26 cellular contexts compared by ENCODE assay signal in the genomic region with DNA sequence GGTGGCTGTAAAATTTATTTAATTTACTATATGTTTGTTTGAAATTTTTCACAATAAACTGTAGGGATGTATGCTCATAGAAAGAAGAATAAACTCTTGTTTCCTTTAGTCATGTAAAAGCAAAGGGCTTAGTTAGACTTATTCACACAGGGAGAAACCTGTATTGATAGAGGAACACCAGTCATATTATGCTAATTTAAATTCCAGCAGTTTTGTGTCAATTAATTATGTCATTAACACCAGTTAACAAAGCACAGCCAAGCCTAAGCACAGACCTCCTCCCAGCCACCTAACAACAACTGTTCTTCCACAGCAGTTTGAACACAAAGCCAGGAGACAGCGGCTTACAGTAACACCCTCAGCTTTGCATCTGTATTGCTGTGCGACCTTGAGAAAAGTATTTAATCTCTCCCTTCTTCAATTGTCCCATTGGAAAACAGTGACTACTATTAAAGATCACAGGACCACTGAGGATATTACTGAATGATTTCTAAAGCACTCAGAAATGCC.
A peak's percentile ranks its signal among the peaks of the same experiment; 100 is the strongest.
DNase-seq lines count a peak whose midpoint lies in the region; ATAC-seq and TF ChIP-seq lines count a peak whose summit lies in the region.
"Had no signal": no experiment of that assay in that cellular context is flagged by ENCODE, and none has a peak within 500 bp of the region (broad histone marks: within the 10 kb centered on the region; RNA-seq: fewer than 3 reads in every experiment).

No MANE protein-coding gene starts in this region.

- H3K27ac ChIP-seq in PC-3 (ENCODE audit: low read length) (no peak overlapping the region), neural progenitor cell (no peak overlapping the region), upper lobe of left lung (no peak overlapping the region)
- H3K27ac ChIP-seq: 22Rv1; A549; BLaER1 treated with 17β-estradiol and CSF1 and Interleukin-3, amounts not matched to agents 10 nM and 100 nM; C4-2B had no signal

- 0 out of 2 replicates have a peak overlapping the region, but pooled peaks have one; percentile 52 for H3K4me2 ChIP-seq in PC-3 (ENCODE audit: low read length)
- H3K4me2 ChIP-seq in neural progenitor cell = peak overlapping the region; percentile 48
- H3K4me2 ChIP-seq: A549; BLaER1 treated with 17β-estradiol and CSF1 and Interleukin-3, amounts not matched to agents 10 nM and 100 nM had no signal

- H3K4me3 Mint-ChIP-seq in neural progenitor cell = no peak overlapping the region
- H3K4me3 Mint-ChIP-seq in nephron progenitor cell = no peak overlapping the region
- H3K4me3 Mint-ChIP-seq in immature natural killer cell = no peak overlapping the region
- H3K4me3 Mint-ChIP-seq: B cell; CD4-positive, alpha-beta T cell; CD8-positive, alpha-beta T cell had no signal

- H3K9me3 ChIP-seq in HAP-1 (peaks cover 1% of the 10 kb centered on the region; the same call in 1 of the 2 replicates), PC-3 (ENCODE audit: low read length) (peaks cover 9% of the 10 kb centered on the region; the same call in 1 of the 2 replicates), neural progenitor cell (ENCODE audit: low read depth) (peaks cover 17% of the 10 kb centered on the region), upper lobe of left lung (peaks cover 0 to 7% (median 0%) of the 10 kb centered on the region in 4 donors)
- H3K9me3 ChIP-seq: A549, Caco-2 had no signal

- no peak overlapping the region for H3K9ac ChIP-seq in PC-3 (ENCODE audit: low read length)
- no peak overlapping the region for H3K9ac ChIP-seq in neural progenitor cell
- H3K9ac ChIP-seq: BLaER1 treated with 17β-estradiol and CSF1 and Interleukin-3, amounts not matched to agents 10 nM and 100 nM had no signal

- H3K36me3 ChIP-seq in HAP-1 (replicated peaks) (no peaks in the 10 kb centered on the region), PC-3 (ENCODE audit: low read depth, low read length) (no peaks in the 10 kb centered on the region), neural progenitor cell (no peaks in the 10 kb centered on the region), upper lobe of left lung (no peaks in the 10 kb centered on the region)
- H3K36me3 ChIP-seq: BLaER1 treated with 17β-estradiol and CSF1 and Interleukin-3, amounts not matched to agents 10 nM and 100 nM had no signal

- H4K20me1 ChIP-seq in PC-3 (ENCODE audit: low read length) (no peaks in the 10 kb centered on the region), neural progenitor cell (ENCODE audit: low read depth) (no peaks in the 10 kb centered on the region)
- H4K20me1 ChIP-seq: BLaER1 treated with 17β-estradiol and CSF1 and Interleukin-3, amounts not matched to agents 10 nM and 100 nM had no signal

- H3K27ac Mint-ChIP-seq in neural progenitor cell = no peak overlapping the region
- no peak overlapping the region for H3K27ac Mint-ChIP-seq in nephron progenitor cell
- no peak overlapping the region for H3K27ac Mint-ChIP-seq in immature natural killer cell
- H3K27ac Mint-ChIP-seq: B cell; CD4-positive, alpha-beta T cell; CD8-positive, alpha-beta T cell had no signal

- no peak overlapping the region for H2AFZ ChIP-seq in PC-3 (ENCODE audit: low read length)
- H2AFZ ChIP-seq in neural progenitor cell (replicated peaks) = no peak overlapping the region

- H3K36me3 Mint-ChIP-seq in neural progenitor cell (no peaks in the 10 kb centered on the region), nephron progenitor cell (ENCODE audit: low read depth) (no peaks in the 10 kb centered on the region), immature natural killer cell (no peaks in the 10 kb centered on the region)
- H3K36me3 Mint-ChIP-seq: CD8-positive, alpha-beta T cell had no signal

- H3K4me3 ChIP-seq in HAP-1 (no peak overlapping the region), PC-3 (ENCODE audit: low read length) (no peak overlapping the region), neural progenitor cell (no peak overlapping the region), upper lobe of left lung (no peak overlapping the region)
- H3K4me3 ChIP-seq: A549; BLaER1 treated with 17β-estradiol and CSF1 and Interleukin-3, amounts not matched to agents 10 nM and 100 nM; GM12878 had no signal

- peaks cover 15% of the 10 kb centered on the region for H3K4me1 ChIP-seq in HAP-1
- peaks cover 32% of the 10 kb centered on the region for H3K4me1 ChIP-seq in PC-3 (ENCODE audit: insufficient read depth, low read length)
- peaks cover 21% of the 10 kb centered on the region for H3K4me1 ChIP-seq in neural progenitor cell
- H3K4me1 ChIP-seq in upper lobe of left lung = no peaks in the 10 kb centered on the region
- H3K4me1 ChIP-seq: A549; BLaER1 treated with 17β-estradiol and CSF1 and Interleukin-3, amounts not matched to agents 10 nM and 100 nM; Caco-2 had no signal

- H3K27me3 ChIP-seq in HAP-1 (ENCODE audit: low read depth) (no peaks in the 10 kb centered on the region), PC-3 (ENCODE audit: low read length) (no peaks in the 10 kb centered on the region), neural progenitor cell (no peaks in the 10 kb centered on the region), upper lobe of left lung (no peaks in the 10 kb centered on the region)
- H3K27me3 ChIP-seq: BLaER1 treated with 17β-estradiol and CSF1 and Interleukin-3, amounts not matched to agents 10 nM and 100 nM had no signal

- ATAC-seq in PC-3 = no peak
- no peak for ATAC-seq in upper lobe of left lung (ENCODE audit: low FRiP score in 2 of 2)
- ATAC-seq: A549; CD8-positive, alpha-beta T cell; GM12878 had no signal

- no peaks in the 10 kb centered on the region for H3K9me2 ChIP-seq in PC-3 (replicated peaks; ENCODE audit: low read length)

- peak; percentile 30 for DNase-seq in NCI-H82 (lab: John Stamatoyannopoulos, UW)
- DNase-seq in NCI-H82 treated with DMSO at 0.1 percent for 48 hours (lab: John Stamatoyannopoulos, UW; ENCODE audit: unreplicated experiment) = no peak
- peak; percentile 79 to 93 for DNase-seq in HAP-1 (ENCODE audit: low spot score in 2 of 2)
- no peak for DNase-seq in PC-3
- DNase-seq in neural progenitor cell (ENCODE audit: low spot score) = peak; percentile 74
- no peak for DNase-seq in upper lobe of left lung
- DNase-seq in nephron progenitor cell = no peak
- DNase-seq in immature natural killer cell = no peak
- DNase-seq: AML-193; Caco-2; Calu3; CD4-positive, alpha-beta T cell; CD8-positive, alpha-beta T cell; DMS 273 treated with DMSO at 0.1 percent for 48 hours; DMS153; DMS53; DMS79; DND-41; EL; GDM1 had no signal

- intact Hi-C loops in PC-3 (cut with micrococcal nuclease) = loop anchor here (2.0 kb wide), 2 partner anchors 35 to 69 kb away; no protein-coding TSS in a partner anchor

- TF ChIP-seq CTCF in PC-3 (conservative IDR thresholded peaks at IDR 0.05; ENCODE audit: low read depth, low read length) (no peak), neural progenitor cell (IDR thresholded peaks at IDR 0.05) (no peak), upper lobe of left lung (IDR thresholded peaks at IDR 0.05) (no peak), nephron progenitor cell (IDR thresholded peaks at IDR 0.05) (no peak)

- H3K4me1 Mint-ChIP-seq in neural progenitor cell (no peaks in the 10 kb centered on the region), nephron progenitor cell (no peaks in the 10 kb centered on the region), immature natural killer cell (no peaks in the 10 kb centered on the region)
- H3K4me1 Mint-ChIP-seq: B cell had no signal

- H3K79me2 ChIP-seq in PC-3 (ENCODE audit: low read length) = no peaks in the 10 kb centered on the region
- H3K79me2 ChIP-seq in neural progenitor cell (ENCODE audit: low read depth) = no peaks in the 10 kb centered on the region

- H3F3A ChIP-seq in PC-3 (ENCODE audit: low read length, unreplicated experiment) (no peaks in the 10 kb centered on the region), neural progenitor cell (ENCODE audit: low read depth) (peaks cover 12% of the 10 kb centered on the region)

- 73 to 77% methylated on average over 2 of the region's 2 CpGs for whole genome bisulfite sequencing in upper lobe of left lung, 2 donors

- no peak for TF ChIP-seq POLR2A in upper lobe of left lung (IDR thresholded peaks at IDR 0.05)

- H3K9me3 Mint-ChIP-seq in neural progenitor cell = peaks cover 18% of the 10 kb centered on the region
- H3K9me3 Mint-ChIP-seq in nephron progenitor cell = peaks cover 25% of the 10 kb centered on the region
- peaks cover 21 to 44% (median 31%) of the 10 kb centered on the region in 6 donors for H3K9me3 Mint-ChIP-seq in immature natural killer cell

- CTCF ChIA-PET in PC-3 (lab: Charles Lee) = no interaction called here

- no peak for TF ChIP-seq EP300 in upper lobe of left lung (IDR thresholded peaks at IDR 0.05)

- POLR2A ChIA-PET in PC-3 (lab: Charles Lee; ENCODE audit: unreplicated experiment) = no interaction called here

- in situ Hi-C loops in HAP-1 (cut with MboI; ENCODE audit: low sequenced_read_pairs) = no loop called here

- H3K27me3 Mint-ChIP-seq in neural progenitor cell (ENCODE audit: insufficient read depth, low read depth) = peaks cover 5% of the 10 kb centered on the region
- H3K27me3 Mint-ChIP-seq in nephron progenitor cell (ENCODE audit: low read depth, poor library complexity) = peaks cover 8% of the 10 kb centered on the region
- H3K27me3 Mint-ChIP-seq in immature natural killer cell (ENCODE audit: low read depth in 3 of 3) = no peaks in the 10 kb centered on the region
- H3K27me3 Mint-ChIP-seq: B cell; CD4-positive, alpha-beta T cell had no signal

- no TSS peak for BruUV-seq in PC-3 (replicated peaks; lab: Mats Ljungman, UMichigan)

Comparison
In these comparisons a context has a peak if more than half of its experiments do, and no peak if none do; other contexts are left out.
1. DNase-seq: peak in NCI-H82 (single experiment), HAP-1 (2 of 2) and neural progenitor cell (single experiment); none in NCI-H82 treated with DMSO at 0.1 percent for 48 hours (single experiment), PC-3 (single experiment), upper lobe of left lung (0 of 2), nephron progenitor cell (single experiment) and immature natural killer cell (0 of 3).